Comparison of ENCODE assay signal across 16 cellular contexts in genomic region chr17:66663041-66663494, GRCh38.
DNase-seq lines count a peak whose midpoint lies in the region; ATAC-seq and TF ChIP-seq lines count a peak whose summit lies in the region.
"Had no signal": no experiment of that assay in that cellular context is flagged by ENCODE, and none has a peak within 500 bp of the region (broad histone marks: within the 10 kb centered on the region; RNA-seq: fewer than 3 reads in every experiment).

No MANE protein-coding gene starts in this region.

- TF ChIP-seq POLR2A in esophagus squamous epithelium (IDR thresholded peaks at IDR 0.05) (no peak), tibial nerve (IDR thresholded peaks at IDR 0.05) (no peak)

- no peaks in the 10 kb centered on the region for H3K79me1 ChIP-seq in neuronal stem cell (ENCODE audit: low read depth, low read length)

- no peak overlapping the region for H2BK120ac ChIP-seq in neuronal stem cell (ENCODE audit: low read depth, low read length)

- no peak overlapping the region for H2BK5ac ChIP-seq in neuronal stem cell (ENCODE audit: low read length)

- H4K91ac ChIP-seq in neuronal stem cell (ENCODE audit: low read depth, low read length, poor library complexity), result no peak overlapping the region

- peak overlapping the region; percentile 10 for H2AK5ac ChIP-seq in neuronal stem cell (ENCODE audit: low read depth, low read length)

- no peak for DNase-seq in activated CD8-positive, alpha-beta T cell treated with anti-CD3 and anti-CD28 coated beads, Interleukin-2, amount 10 ng/mL, durations not matched to agents 7 days and 5 days
- DNase-seq in activated CD8-positive, alpha-beta T cell treated with anti-CD3 and anti-CD28 coated beads for 36 hours, result no peak
- no peak for DNase-seq in activated T-helper 2 cell treated with anti-CD3 and anti-CD28 coated beads, Interferon-gamma antibody, Interleukin-2, Interleukin-4, amounts not matched to agents 10 μg/mL and 5 μg/mL and 100 μg/mL, durations not matched to agents 14 hours and 24 hours and 36 hours (ENCODE audit: low spot score)
- DNase-seq in neuronal stem cell (ENCODE audit: low spot score), result no peak
- no peak for DNase-seq in esophagus squamous epithelium (lab: John Stamatoyannopoulos, UW)
- DNase-seq in tibial nerve (ENCODE audit: low spot score in 2 of 2), result no peak
- DNase-seq: CD8-positive, alpha-beta T cell; DMS79; MG63; NCI-H1092; NCI-H345; NCI-H69; OCI-M1; SHP77 treated with DMSO at 0.1 percent for 48 hours had no signal

- no peak overlapping the region for H3K9ac ChIP-seq in neuronal stem cell (ENCODE audit: low read depth, low read length, poor library complexity)

- H3K9me3 ChIP-seq in HEK293 (ENCODE audit: control insufficient read depth, insufficient read depth, low read depth, low read length), result no peaks in the 10 kb centered on the region
- no peaks in the 10 kb centered on the region for H3K9me3 ChIP-seq in neuronal stem cell (replicated peaks in 1 of 2; ENCODE audit: control insufficient read depth in 2 of 2, insufficient read depth in 1 of 2, low read depth in 1 of 2, low read length in 2 of 2)
- H3K9me3 ChIP-seq in esophagus squamous epithelium, result no peaks in the 10 kb centered on the region
- no peaks in the 10 kb centered on the region for H3K9me3 ChIP-seq in tibial nerve
- H3K9me3 ChIP-seq: MG63 had no signal

- H2AFZ ChIP-seq in neuronal stem cell (ENCODE audit: low read length), result no peak overlapping the region

- POLR2A ChIA-PET in activated CD8-positive, alpha-beta T cell treated with anti-CD3 and anti-CD28 coated beads, Interleukin-2, amount 10 ng/mL, durations not matched to agents 7 days and 5 days (lab: Charles Lee), result no interaction called here
- POLR2A ChIA-PET in activated CD8-positive, alpha-beta T cell treated with anti-CD3 and anti-CD28 coated beads for 36 hours (lab: Charles Lee), result interaction anchor here (0.8 kb wide), 1 partner anchor 811 kb away, joined by 3 read pairs; no protein-coding TSS in a partner anchor
- POLR2A ChIA-PET in HEK293 (lab: Yijun Ruan, JAX), result interaction anchor here (0.8 kb wide), 1 partner anchor 12 kb away, joined by 3 read pairs; no protein-coding TSS in a partner anchor

- H3K27ac ChIP-seq in HEK293 (ENCODE audit: extremely low read depth, low read depth, low read length) (no peak overlapping the region), neuronal stem cell (replicated peaks; ENCODE audit: low read length) (no peak overlapping the region), esophagus squamous epithelium (no peak overlapping the region), tibial nerve (peak overlapping the region in 1 of 4 donors; percentile 33)

- peak overlapping the region; percentile 42 for H3K14ac ChIP-seq in neuronal stem cell (ENCODE audit: low read length)

- no CpG with 5 or more reads among the region's 9 CpGs for WGBS in neuronal stem cell (ENCODE audit: extremely low coverage in 2 of 2, insufficient read length in 2 of 2, insufficient replicate concordance in 1 of 2), 2 donors
- 69 to 76% methylated on average over 7 to 8 of the region's 9 CpGs for WGBS in esophagus squamous epithelium, 2 donors
- WGBS in tibial nerve, 2 donors, result 60 to 66% methylated on average over 9 of the region's 9 CpGs

- no peak for TF ChIP-seq CTCF in activated CD8-positive, alpha-beta T cell treated with anti-CD3 and anti-CD28 coated beads for 36 hours (IDR thresholded peaks at IDR 0.05)
- TF ChIP-seq CTCF in HEK293 (tag by site-specific recombination; IDR thresholded peaks at IDR 0.05), result no peak
- TF ChIP-seq CTCF in esophagus squamous epithelium (IDR thresholded peaks at IDR 0.05), result no peak
- TF ChIP-seq CTCF in tibial nerve (IDR thresholded peaks at IDR 0.05), result no peak

- CTCF ChIA-PET in activated CD8-positive, alpha-beta T cell treated with anti-CD3 and anti-CD28 coated beads, Interleukin-2, amount 10 ng/mL, durations not matched to agents 7 days and 5 days (lab: Charles Lee), result no interaction called here
- CTCF ChIA-PET in activated CD8-positive, alpha-beta T cell treated with anti-CD3 and anti-CD28 coated beads for 36 hours (lab: Charles Lee), result no interaction called here
- CTCF ChIA-PET in HEK293 (lab: Yijun Ruan, JAX), result interaction anchor here (0.6 to 1.8 kb wide), 2 partner anchors 9 to 171 kb away, joined by 3 to 5 read pairs; no protein-coding TSS in a partner anchor

- no peak overlapping the region for H3K4me3 Mint-ChIP-seq in activated CD8-positive, alpha-beta T cell treated with anti-CD3 and anti-CD28 coated beads, Interleukin-2, amount 10 ng/mL, durations not matched to agents 7 days and 5 days
- H3K4me3 Mint-ChIP-seq in activated CD8-positive, alpha-beta T cell treated with anti-CD3 and anti-CD28 coated beads for 36 hours, result no peak overlapping the region
- no peak overlapping the region for H3K4me3 Mint-ChIP-seq in activated T-helper 2 cell treated with anti-CD3 and anti-CD28 coated beads, Interferon-gamma antibody, Interleukin-2, Interleukin-4, amounts not matched to agents 10 μg/mL and 5 μg/mL and 100 μg/mL, durations not matched to agents 14 hours and 24 hours and 36 hours (ENCODE audit: low read depth)
- H3K4me3 Mint-ChIP-seq: CD8-positive, alpha-beta T cell had no signal

- peaks cover 37% of the 10 kb centered on the region for H3K36me3 Mint-ChIP-seq in activated CD8-positive, alpha-beta T cell treated with anti-CD3 and anti-CD28 coated beads, Interleukin-2, amount 10 ng/mL, durations not matched to agents 7 days and 5 days (ENCODE audit: low read depth)
- H3K36me3 Mint-ChIP-seq in activated CD8-positive, alpha-beta T cell treated with anti-CD3 and anti-CD28 coated beads for 36 hours (ENCODE audit: low read depth), result peaks cover 53% of the 10 kb centered on the region
- peaks cover 77% of the 10 kb centered on the region for H3K36me3 Mint-ChIP-seq in activated T-helper 2 cell treated with anti-CD3 and anti-CD28 coated beads, Interferon-gamma antibody, Interleukin-2, Interleukin-4, amounts not matched to agents 10 μg/mL and 5 μg/mL and 100 μg/mL, durations not matched to agents 14 hours and 24 hours and 36 hours (ENCODE audit: low read depth)

- H3K36me3 ChIP-seq in HEK293 (ENCODE audit: control insufficient read depth in 2 of 2, insufficient read depth in 1 of 2, low read length in 2 of 2) (no peaks in the 10 kb centered on the region), neuronal stem cell (replicated peaks in 1 of 2; ENCODE audit: control insufficient read depth in 2 of 2, insufficient read depth in 2 of 2, low read length in 2 of 2) (peaks cover 0 to 2% of the 10 kb centered on the region in 2 donors), esophagus squamous epithelium (no peaks in the 10 kb centered on the region), tibial nerve (no peaks in the 10 kb centered on the region)

- H3K23ac ChIP-seq in neuronal stem cell (ENCODE audit: low read depth, low read length, poor library complexity), result no peak overlapping the region

- no peak for ATAC-seq in activated CD8-positive, alpha-beta T cell treated with anti-CD3 and anti-CD28 coated beads, Interleukin-2, amount 10 ng/mL, durations not matched to agents 7 days and 5 days
- ATAC-seq in activated CD8-positive, alpha-beta T cell treated with anti-CD3 and anti-CD28 coated beads for 36 hours, result no peak
- ATAC-seq in HG02852 (IDR thresholded peaks at IDR 0.05; ENCODE audit: unreplicated experiment), result no peak
- ATAC-seq: CD8-positive, alpha-beta T cell had no signal

- intact Hi-C loops in activated CD8-positive, alpha-beta T cell treated with anti-CD3 and anti-CD28 coated beads for 36 hours (cut with micrococcal nuclease), result no loop called here
- intact Hi-C loops in activated T-helper 2 cell treated with anti-CD3 and anti-CD28 coated beads, Interferon-gamma antibody, Interleukin-2, Interleukin-4, amounts not matched to agents 10 μg/mL and 5 μg/mL and 100 μg/mL, durations not matched to agents 14 hours and 24 hours and 36 hours (cut with micrococcal nuclease), result no loop called here
- intact Hi-C loops in esophagus squamous epithelium (cut with DNase I), result no loop called here

- peak overlapping the region; percentile 16 for H3K27ac Mint-ChIP-seq in activated CD8-positive, alpha-beta T cell treated with anti-CD3 and anti-CD28 coated beads, Interleukin-2, amount 10 ng/mL, durations not matched to agents 7 days and 5 days
- H3K27ac Mint-ChIP-seq in activated CD8-positive, alpha-beta T cell treated with anti-CD3 and anti-CD28 coated beads for 36 hours, result no peak overlapping the region
- peak overlapping the region; percentile 43 for H3K27ac Mint-ChIP-seq in activated T-helper 2 cell treated with anti-CD3 and anti-CD28 coated beads, Interferon-gamma antibody, Interleukin-2, Interleukin-4, amounts not matched to agents 10 μg/mL and 5 μg/mL and 100 μg/mL, durations not matched to agents 14 hours and 24 hours and 36 hours
- H3K27ac Mint-ChIP-seq: CD8-positive, alpha-beta T cell had no signal

- H3K4me1 Mint-ChIP-seq in activated CD8-positive, alpha-beta T cell treated with anti-CD3 and anti-CD28 coated beads, Interleukin-2, amount 10 ng/mL, durations not matched to agents 7 days and 5 days (ENCODE audit: low read depth), result peaks cover 29% of the 10 kb centered on the region
- peaks cover 51% of the 10 kb centered on the region for H3K4me1 Mint-ChIP-seq in activated CD8-positive, alpha-beta T cell treated with anti-CD3 and anti-CD28 coated beads for 36 hours (ENCODE audit: low read depth)
- H3K4me1 Mint-ChIP-seq in activated T-helper 2 cell treated with anti-CD3 and anti-CD28 coated beads, Interferon-gamma antibody, Interleukin-2, Interleukin-4, amounts not matched to agents 10 μg/mL and 5 μg/mL and 100 μg/mL, durations not matched to agents 14 hours and 24 hours and 36 hours (ENCODE audit: low read depth), result peaks cover 54% of the 10 kb centered on the region

- H3K4ac ChIP-seq in neuronal stem cell (ENCODE audit: low read length), result no peak overlapping the region

- no peak overlapping the region for H3K4me2 ChIP-seq in neuronal stem cell (ENCODE audit: insufficient read depth, low read length, poor library complexity, severe bottlenecking)

- no peaks in the 10 kb centered on the region; the same call in 1 of the 2 replicates for H3K4me1 ChIP-seq in HEK293 (ENCODE audit: control insufficient read depth, insufficient read depth, low read length)
- H3K4me1 ChIP-seq in neuronal stem cell (ENCODE audit: control insufficient read depth in 2 of 2, insufficient read depth in 1 of 2, low read depth in 1 of 2, low read length in 2 of 2), result peaks cover 0 to 8% of the 10 kb centered on the region in 2 donors
- peaks cover 0 to 15% (median 0%) of the 10 kb centered on the region in 3 donors for H3K4me1 ChIP-seq in esophagus squamous epithelium
- peaks cover 0 to 7% (median 0%) of the 10 kb centered on the region in 4 donors for H3K4me1 ChIP-seq in tibial nerve

- TF ChIP-seq EP300 in tibial nerve (IDR thresholded peaks at IDR 0.05), result no peak

- no peak overlapping the region for H4K8ac ChIP-seq in neuronal stem cell (ENCODE audit: low read depth, low read length)

- H2BK15ac ChIP-seq in neuronal stem cell (ENCODE audit: low read length), result peak overlapping the region; percentile 64

- H3K18ac ChIP-seq in neuronal stem cell (ENCODE audit: low read length), result no peak overlapping the region

- H3K9me3 Mint-ChIP-seq in activated CD8-positive, alpha-beta T cell treated with anti-CD3 and anti-CD28 coated beads, Interleukin-2, amount 10 ng/mL, durations not matched to agents 7 days and 5 days (ENCODE audit: insufficient read depth), result no peaks in the 10 kb centered on the region
- H3K9me3 Mint-ChIP-seq in activated CD8-positive, alpha-beta T cell treated with anti-CD3 and anti-CD28 coated beads for 36 hours, result no peaks in the 10 kb centered on the region
- peaks cover 7% of the 10 kb centered on the region for H3K9me3 Mint-ChIP-seq in activated T-helper 2 cell treated with anti-CD3 and anti-CD28 coated beads, Interferon-gamma antibody, Interleukin-2, Interleukin-4, amounts not matched to agents 10 μg/mL and 5 μg/mL and 100 μg/mL, durations not matched to agents 14 hours and 24 hours and 36 hours
- H3K9me3 Mint-ChIP-seq: CD8-positive, alpha-beta T cell had no signal

- no peak overlapping the region for H3K4me3 ChIP-seq in HEK293 (ENCODE audit: low read depth, low read length)
- no peak overlapping the region for H3K4me3 ChIP-seq in neuronal stem cell (ENCODE audit: low read length in 2 of 2)
- H3K4me3 ChIP-seq in esophagus squamous epithelium, result no peak overlapping the region
- no peak overlapping the region for H3K4me3 ChIP-seq in tibial nerve
- H3K4me3 ChIP-seq: MG63 had no signal

- no peaks in the 10 kb centered on the region for H3K27me3 Mint-ChIP-seq in activated CD8-positive, alpha-beta T cell treated with anti-CD3 and anti-CD28 coated beads, Interleukin-2, amount 10 ng/mL, durations not matched to agents 7 days and 5 days (ENCODE audit: low read depth)
- no peaks in the 10 kb centered on the region for H3K27me3 Mint-ChIP-seq in activated CD8-positive, alpha-beta T cell treated with anti-CD3 and anti-CD28 coated beads for 36 hours
- no peaks in the 10 kb centered on the region for H3K27me3 Mint-ChIP-seq in activated T-helper 2 cell treated with anti-CD3 and anti-CD28 coated beads, Interferon-gamma antibody, Interleukin-2, Interleukin-4, amounts not matched to agents 10 μg/mL and 5 μg/mL and 100 μg/mL, durations not matched to agents 14 hours and 24 hours and 36 hours (ENCODE audit: low read depth)

- H2BK12ac ChIP-seq in neuronal stem cell (ENCODE audit: low read length), result no peak overlapping the region

- no peaks in the 10 kb centered on the region for H3K27me3 ChIP-seq in neuronal stem cell (ENCODE audit: control insufficient read depth in 3 of 3, insufficient read depth in 3 of 3, low read depth in 1 of 3, low read length in 3 of 3)
- no peaks in the 10 kb centered on the region for H3K27me3 ChIP-seq in esophagus squamous epithelium
- no peaks in the 10 kb centered on the region for H3K27me3 ChIP-seq in tibial nerve
- H3K27me3 ChIP-seq: MG63 had no signal
